Comparison of ENCODE assay signal across 8 cellular contexts in the genomic region with DNA sequence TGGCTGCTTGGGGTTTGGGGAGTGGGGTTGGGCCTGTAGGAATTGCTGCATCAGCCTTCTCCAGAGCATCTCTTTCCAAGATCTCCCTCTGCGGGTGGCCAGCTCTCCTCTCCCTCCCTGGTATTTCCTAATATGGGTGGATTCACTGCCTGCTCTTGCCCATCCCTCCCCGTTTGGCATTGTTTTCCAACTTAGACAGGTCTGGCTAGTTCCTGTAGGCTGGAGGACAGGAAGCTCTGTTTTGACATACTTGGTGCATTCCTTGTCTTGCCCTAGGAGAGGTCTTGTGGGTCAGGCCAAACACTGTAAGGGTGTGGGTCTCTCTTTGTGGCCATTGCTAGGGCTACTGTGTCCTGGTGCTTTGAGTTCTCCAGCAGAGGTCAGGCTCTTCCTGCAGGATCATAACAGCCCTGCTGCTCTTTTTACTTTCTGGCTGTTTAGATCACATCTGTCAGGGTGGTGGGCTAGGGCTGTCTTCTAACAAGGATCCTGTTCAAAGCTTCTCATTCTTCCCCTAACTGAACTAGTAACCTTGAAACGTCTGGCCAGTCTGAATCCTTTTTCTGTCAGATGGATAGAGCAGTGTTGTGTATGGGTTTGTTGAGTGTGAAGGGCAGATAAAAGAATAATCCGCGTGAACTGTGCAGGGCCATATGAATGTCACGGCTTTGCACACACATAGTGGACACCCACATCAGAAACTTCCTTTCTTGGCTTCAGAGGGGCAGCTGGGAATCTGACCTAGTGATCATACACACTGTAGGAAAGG. TPM values are rescaled to one million over a fixed set of nuclear protein-coding genes. Genes with fewer than 3 reads are reported as not detected.
DNase-seq lines count a peak whose midpoint lies in the region; ATAC-seq and TF ChIP-seq lines count a peak whose summit lies in the region.

No MANE protein-coding gene starts in this region.

- no peak for DNase-seq in activated CD4-positive, alpha-beta T cell treated with anti-CD3 and anti-CD28 coated beads for 36 hours
- DNase-seq in activated CD4-positive, alpha-beta T cell treated with anti-CD3 and anti-CD28 coated beads for 4 hours, result no peak
- DNase-seq in T47D (ENCODE audit: low read depth in 1 of 2, low spot score in 1 of 2), result peak; percentile 38 to 95
- DNase-seq in left lobe of liver (ENCODE audit: low spot score), result no peak
- peak in 1 of 2 donors; percentile 21 for DNase-seq in tibial nerve (ENCODE audit: low spot score in 2 of 2)
- DNase-seq in NCI-H1092 treated with DMSO at 0.1 percent for 48 hours (lab: John Stamatoyannopoulos, UW), result no peak
- DNase-seq in NCI-H1105 treated with DMSO at 0.1 percent for 48 hours (lab: John Stamatoyannopoulos, UW), result no peak

- in situ Hi-C loops in T47D (cut with HindIII; ENCODE audit: low pct_unique_long_range_greater_than_20kb, low sequenced_read_pairs), result no loop called here

- no peaks in the 10 kb centered on the region for H3K9me3 Mint-ChIP-seq in activated CD4-positive, alpha-beta T cell treated with anti-CD3 and anti-CD28 coated beads for 36 hours (ENCODE audit: low read depth)

- peak; percentile 30 for ATAC-seq in activated CD4-positive, alpha-beta T cell treated with anti-CD3 and anti-CD28 coated beads for 36 hours
- peak; percentile 72 for ATAC-seq in left lobe of liver
- ATAC-seq in HG02981 (IDR thresholded peaks at IDR 0.05; ENCODE audit: unreplicated experiment), result no peak

- H3K4me1 Mint-ChIP-seq in activated CD4-positive, alpha-beta T cell treated with anti-CD3 and anti-CD28 coated beads for 36 hours, result peaks cover 4% of the 10 kb centered on the region

- no peak overlapping the region for H3K4me3 ChIP-seq in tibial nerve

- H3K36me3 ChIP-seq in tibial nerve, result peaks cover 0 to 67% (median 6%) of the 10 kb centered on the region in 3 donors

- no peaks in the 10 kb centered on the region for H3K27me3 Mint-ChIP-seq in activated CD4-positive, alpha-beta T cell treated with anti-CD3 and anti-CD28 coated beads for 36 hours

- no peak overlapping the region for H3K4me3 Mint-ChIP-seq in activated CD4-positive, alpha-beta T cell treated with anti-CD3 and anti-CD28 coated beads for 36 hours

- no peaks in the 10 kb centered on the region for H3K27me3 ChIP-seq in tibial nerve

- H3K4me1 ChIP-seq in tibial nerve, result peaks cover 0 to 39% (median 13%) of the 10 kb centered on the region in 4 donors

- peak overlapping the region in 2 of 4 donors; percentile 42 to 68 for H3K27ac ChIP-seq in tibial nerve

- CTCF ChIA-PET in activated CD4-positive, alpha-beta T cell treated with anti-CD3 and anti-CD28 coated beads for 36 hours (lab: Charles Lee), result interaction anchor here (1.1 to 2.1 kb wide), 3 partner anchors 9 to 78 kb away, joined by 4 to 8 read pairs (median 6); no protein-coding TSS in a partner anchor

- WGBS in tibial nerve, 2 donors, result 26 to 31% methylated on average over 6 of the region's 6 CpGs

- H3K36me3 Mint-ChIP-seq in activated CD4-positive, alpha-beta T cell treated with anti-CD3 and anti-CD28 coated beads for 36 hours (ENCODE audit: low read depth), result peaks cover 48% of the 10 kb centered on the region

- POLR2A ChIA-PET in activated CD4-positive, alpha-beta T cell treated with anti-CD3 and anti-CD28 coated beads for 36 hours (lab: Charles Lee), result no interaction called here

- peak; percentile 35 to 75 (median 58) for TF ChIP-seq CTCF in tibial nerve (IDR thresholded peaks at IDR 0.05)

- intact Hi-C loops in activated CD4-positive, alpha-beta T cell treated with anti-CD3 and anti-CD28 coated beads for 36 hours (cut with DNase I, micrococcal nuclease), result no loop called here

- peak in 1 of 2 donors; percentile 44 for TF ChIP-seq EP300 in tibial nerve (IDR thresholded peaks at IDR 0.05)

- no peak for TF ChIP-seq POLR2A in tibial nerve (IDR thresholded peaks at IDR 0.05)

- no peaks in the 10 kb centered on the region for H3K9me3 ChIP-seq in tibial nerve

- peak overlapping the region; percentile 2 for H3K27ac Mint-ChIP-seq in activated CD4-positive, alpha-beta T cell treated with anti-CD3 and anti-CD28 coated beads for 36 hours

RNA-seq across cellular contexts. Expression of a gene that starts 18.3 kb away (rescaled TPM):
- total RNA-seq in activated CD4-positive, alpha-beta T cell treated with anti-CD3 and anti-CD28 coated beads for 36 hours, result 10 to 100 TPM; 11.2 to 11.8 TPM
- total RNA-seq in left lobe of liver (9.5 TPM), tibial nerve (10 to 100 TPM; 10.7 to 34.5 (median 20.4) TPM)

RNA-seq across cellular contexts. Expression of a gene that starts 38.6 kb away (rescaled TPM):
- 100 to 1,000 TPM; 632 to 670 TPM for total RNA-seq in activated CD4-positive, alpha-beta T cell treated with anti-CD3 and anti-CD28 coated beads for 36 hours
- total RNA-seq in left lobe of liver (136 TPM), tibial nerve (100 to 1,000 TPM; 271 to 291 (median 274) TPM)

RNA-seq across cellular contexts. Expression of a gene that starts 43.7 kb away (rescaled TPM):
- total RNA-seq in activated CD4-positive, alpha-beta T cell treated with anti-CD3 and anti-CD28 coated beads for 36 hours, result 10 to 100 TPM; 18.6 to 20.1 TPM
- total RNA-seq in left lobe of liver, result 9.7 TPM
- total RNA-seq in tibial nerve, result 10 to 100 TPM; 51.6 to 76.1 (median 58.8) TPM

Comparison
In these comparisons a context has a peak if more than half of its experiments do, and no peak if none do; other contexts are left out.
1. DNase-seq: peak in T47D (2 of 2); none in activated CD4-positive, alpha-beta T cell treated with anti-CD3 and anti-CD28 coated beads for 36 hours (single experiment), activated CD4-positive, alpha-beta T cell treated with anti-CD3 and anti-CD28 coated beads for 4 hours (0 of 2), left lobe of liver (single experiment), NCI-H1092 treated with DMSO at 0.1 percent for 48 hours (single experiment) and NCI-H1105 treated with DMSO at 0.1 percent for 48 hours (single experiment).